In genomic region chr11:83070878-83071640, GRCh38 we compare ENCODE assay signal across 1 cellular context.
A peak's percentile ranks its signal among the peaks of the same experiment; 100 is the strongest.
TF ChIP-seq lines count a peak whose summit lies in the region.

No MANE protein-coding gene starts in this region.

TF ChIP-seq in GM12878, 131 proteins besides CTCF, POLR2A, EP300 and RAD21 (continued from another document):
- TF ChIP-seq, protein P1, sequence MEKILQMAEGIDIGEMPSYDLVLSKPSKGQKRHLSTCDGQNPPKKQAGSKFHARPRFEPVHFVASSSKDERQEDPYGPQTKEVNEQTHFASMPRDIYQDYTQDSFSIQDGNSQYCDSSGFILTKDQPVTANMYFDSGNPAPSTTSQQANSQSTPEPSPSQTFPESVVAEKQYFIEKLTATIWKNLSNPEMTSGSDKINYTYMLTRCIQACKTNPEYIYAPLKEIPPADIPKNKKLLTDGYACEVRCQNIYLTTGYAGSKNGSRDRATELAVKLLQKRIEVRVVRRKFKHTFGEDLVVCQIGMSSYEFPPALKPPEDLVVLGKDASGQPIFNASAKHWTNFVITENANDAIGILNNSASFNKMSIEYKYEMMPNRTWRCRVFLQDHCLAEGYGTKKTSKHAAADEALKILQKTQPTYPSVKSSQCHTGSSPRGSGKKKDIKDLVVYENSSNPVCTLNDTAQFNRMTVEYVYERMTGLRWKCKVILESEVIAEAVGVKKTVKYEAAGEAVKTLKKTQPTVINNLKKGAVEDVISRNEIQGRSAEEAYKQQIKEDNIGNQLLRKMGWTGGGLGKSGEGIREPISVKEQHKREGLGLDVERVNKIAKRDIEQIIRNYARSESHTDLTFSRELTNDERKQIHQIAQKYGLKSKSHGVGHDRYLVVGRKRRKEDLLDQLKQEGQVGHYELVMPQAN (conservative IDR thresholded peaks at IDR 0.05): peak; percentile 21; the same call in 1 of the 2 replicates
- TF ChIP-seq CUX1 (IDR thresholded peaks at IDR 0.05; ENCODE audit: insufficient replicate concordance, low read depth, low read length) (peak; percentile 68), MXI1 (IDR thresholded peaks at IDR 0.05; ENCODE audit: low read depth, low read length) (peak; percentile 83), BHLHE40 (IDR thresholded peaks at IDR 0.05; ENCODE audit: borderline replicate concordance in 1 of 2, low read depth in 2 of 2, low read length in 1 of 2) (peak; percentile 14 to 35; a peak in 2 of 4 replicates)
